ENCODE assay signal across 15 cellular contexts in the genomic region with DNA sequence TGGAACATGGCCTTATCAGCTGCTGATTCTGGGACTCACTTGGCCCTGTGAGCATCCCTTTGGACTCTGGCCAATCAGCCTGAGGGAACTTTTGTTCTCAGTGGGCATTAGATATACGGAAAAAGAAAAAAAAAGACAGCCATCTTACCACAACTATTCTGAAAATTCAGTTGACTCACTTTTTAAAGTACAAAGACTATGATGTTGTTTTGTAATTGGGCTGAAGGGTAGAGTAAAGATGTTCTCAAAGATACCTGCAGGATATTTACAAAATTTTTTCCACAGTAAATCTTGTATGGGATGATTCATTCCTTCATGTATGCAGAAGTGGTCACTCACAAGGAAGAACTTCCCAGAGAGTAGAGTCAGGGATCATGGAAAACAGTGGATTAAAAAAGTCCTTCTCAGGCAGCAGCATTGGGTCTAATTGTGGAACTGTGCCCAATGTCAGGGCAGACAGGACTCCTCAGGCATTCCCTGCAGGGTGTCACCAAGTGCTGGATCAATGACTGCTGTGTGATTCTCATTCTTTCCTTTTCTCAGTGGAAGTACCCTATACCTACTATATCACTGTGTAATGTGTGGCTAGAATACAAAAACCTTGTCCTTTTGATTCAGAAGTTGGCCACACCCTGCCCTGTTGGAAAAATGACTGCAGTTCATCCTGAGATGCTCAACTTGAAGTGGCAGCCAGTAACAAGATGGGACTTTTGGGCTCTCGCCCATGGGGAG. TPM values are rescaled to one million over a fixed set of nuclear protein-coding genes. Genes with fewer than 3 reads are reported as not detected.
A peak's percentile ranks its signal among the peaks of the same experiment; 100 is the strongest.
DNase-seq lines count a peak whose midpoint lies in the region; ATAC-seq, FAIRE-seq and TF ChIP-seq lines count a peak whose summit lies in the region.
"Had no signal": no experiment of that assay in that cellular context is flagged by ENCODE, and none has a peak within 500 bp of the region (broad histone marks: within the 10 kb centered on the region; RNA-seq: fewer than 3 reads in every experiment).

No MANE protein-coding gene starts in this region.

- peak; percentile 43 for FAIRE-seq in H54 (lab: Jason Lieb, UNC)
- FAIRE-seq: islet of Langerhans had no signal

- DNase-seq in A673 (ENCODE audit: low spot score) (peak; percentile 10), H54 (ENCODE audit: insufficient read length, low spot score) (peak; percentile 44), SW480 (ENCODE audit: low spot score) (peak; percentile 88), fibroblast of the conjunctiva (ENCODE audit: low read depth) (peak; percentile 87), erythroblast (lab: John Stamatoyannopoulos, UW) (no peak)
- DNase-seq: activated CD8-positive, alpha-beta T cell treated with anti-CD3 and anti-CD28 coated beads, Interleukin-2, amount 10 ng/mL, durations not matched to agents 7 days and 5 days; amygdala; NCI-H1105; stimulated activated naive CD8-positive, alpha-beta T cell treated with anti-CD3 and anti-CD28 coated beads, Interleukin-15, amount 100 ng/mL, for 72 hours; T-helper 17 cell had no signal

- POLR2A ChIA-PET in A673 (lab: Charles Lee; ENCODE audit: low non-redundant PET): no interaction called here

- ATAC-seq in GM18520 (IDR thresholded peaks at IDR 0.05; ENCODE audit: unreplicated experiment) (no peak), HG02884 (IDR thresholded peaks at IDR 0.05; ENCODE audit: unreplicated experiment) (no peak), HG03520 (IDR thresholded peaks at IDR 0.05; ENCODE audit: unreplicated experiment) (no peak)
- ATAC-seq: activated CD8-positive, alpha-beta T cell treated with anti-CD3 and anti-CD28 coated beads, Interleukin-2, amount 10 ng/mL, durations not matched to agents 7 days and 5 days; stimulated activated naive CD8-positive, alpha-beta T cell treated with anti-CD3 and anti-CD28 coated beads, Interleukin-15, amount 100 ng/mL, for 72 hours; T-helper 17 cell had no signal

- H3K27me3 ChIP-seq in A673 (replicated peaks; ENCODE audit: insufficient read depth, low read depth, low read length, poor library complexity): no peaks in the 10 kb centered on the region

- BruUV-seq in A673 (replicated peaks; lab: Mats Ljungman, UMichigan): no TSS peak

- intact Hi-C loops in A673 (cut with micrococcal nuclease; ENCODE audit: unreplicated experiment): no loop called here

- CTCF ChIA-PET in A673 (lab: Charles Lee): no interaction called here

- H3K9me3 ChIP-seq in A673 (ENCODE audit: low read depth, low read length, poor library complexity, severe bottlenecking): no peaks in the 10 kb centered on the region

- H3K4me1 ChIP-seq in A673 (ENCODE audit: insufficient read depth, low read length, poor library complexity, severe bottlenecking): no peaks in the 10 kb centered on the region

- no peak for TF ChIP-seq CTCF in A673 (conservative IDR thresholded peaks at IDR 0.05; ENCODE audit: low read depth, low read length)

- H3K36me3 ChIP-seq in A673 (ENCODE audit: insufficient read depth, low read length, poor library complexity, severe bottlenecking): no peaks in the 10 kb centered on the region

- H3K4me3 ChIP-seq in A673 (ENCODE audit: low read depth, low read length, poor library complexity, severe bottlenecking): no peak overlapping the region

- TF ChIP-seq POLR2A in H54 (IDR thresholded peaks at IDR 0.05; ENCODE audit: low read depth, low read length) (no peak), erythroblast (IDR thresholded peaks at IDR 0.05; ENCODE audit: low read length) (no peak)

- H3K27ac ChIP-seq in A673 (ENCODE audit: low read depth, low read length, poor library complexity, severe bottlenecking): no peak overlapping the region
- H3K27ac ChIP-seq: C4-2B had no signal

RNA-seq across cellular contexts. Expression of a gene that starts 35.4 kb away (rescaled TPM):
- total RNA-seq in A673 (2021): not detected in 2 replicates
- total RNA-seq: activated CD8-positive, alpha-beta T cell treated with anti-CD3 and anti-CD28 coated beads, Interleukin-2, amount 10 ng/mL, durations not matched to agents 7 days and 5 days had no signal

RNA-seq across cellular contexts. Expression of a gene that starts 35.8 kb away (rescaled TPM):
- 25.4 and 27.2 TPM in 2 replicates for total RNA-seq in A673 (2021)

Comparison
In these comparisons a context has a peak if more than half of its experiments do, and no peak if none do; other contexts are left out.
1. DNase-seq: peak in A673 (single experiment), H54 (single experiment), SW480 (single experiment) and fibroblast of the conjunctiva (single experiment); none in erythroblast (0 of 2).